Comparison of ENCODE assay signal across 1 cellular context in genomic region chr1:112714313-112715263, GRCh38.
TF ChIP-seq lines count a peak whose summit lies in the region.

No MANE protein-coding gene starts in this region.

TF ChIP-seq in K562, 482 proteins besides CTCF, POLR2A, EP300 and RAD21 (continued from another document):
- TF ChIP-seq ZBTB40 (IDR thresholded peaks at IDR 0.05) (0 out of 2 replicates have a peak, but pooled peaks have one; percentile 48), ZBTB40 (CRISPR knock-in tag; IDR thresholded peaks at IDR 0.05) (no peak)
